In genomic region chr5:10564838-10565784, GRCh38 we compare ENCODE assay signal across 8 cellular contexts. TPM values are rescaled to one million over a fixed set of nuclear protein-coding genes. Genes with fewer than 3 reads are reported as not detected.
A peak's percentile ranks its signal among the peaks of the same experiment; 100 is the strongest.
DNase-seq lines count a peak whose midpoint lies in the region; ATAC-seq and TF ChIP-seq lines count a peak whose summit lies in the region.

No MANE protein-coding gene starts in this region.

- no peaks in the 10 kb centered on the region for H3K9me3 Mint-ChIP-seq in activated T-cell treated with anti-CD3 and anti-CD28 coated beads, Interleukin-2, amount 50 U/mL, for 4 hours

- peaks cover 15% of the 10 kb centered on the region for H3K4me1 Mint-ChIP-seq in activated T-cell treated with anti-CD3 and anti-CD28 coated beads, Interleukin-2, amount 50 U/mL, for 4 hours (ENCODE audit: low read depth)

- peak in 1 of 2 donors; percentile 2 for ATAC-seq in activated T-cell treated with anti-CD3 and anti-CD28 coated beads, Interleukin-2, amount 50 U/mL, for 4 hours
- ATAC-seq in HG03097 (IDR thresholded peaks at IDR 0.05; ENCODE audit: low FRiP score, unreplicated experiment) = no peak
- no peak for ATAC-seq in GM19351 (IDR thresholded peaks at IDR 0.05; ENCODE audit: unreplicated experiment)

- H3K9me3 ChIP-seq in A673 (ENCODE audit: low read depth, low read length, poor library complexity, severe bottlenecking) (no peaks in the 10 kb centered on the region), left ventricle myocardium inferior (replicated peaks) (no peaks in the 10 kb centered on the region), sigmoid colon (no peaks in the 10 kb centered on the region)

- peaks cover 6% of the 10 kb centered on the region for H3K27me3 Mint-ChIP-seq in activated T-cell treated with anti-CD3 and anti-CD28 coated beads, Interleukin-2, amount 50 U/mL, for 4 hours (ENCODE audit: low read depth)

- H3K4me1 ChIP-seq in A673 (ENCODE audit: insufficient read depth, low read length, poor library complexity, severe bottlenecking) (peaks cover 14% of the 10 kb centered on the region), left ventricle myocardium inferior (peaks cover 53% of the 10 kb centered on the region), sigmoid colon (peaks cover 0 to 50% (median 40%) of the 10 kb centered on the region in 4 donors)

- POLR2A ChIA-PET in A673 (lab: Charles Lee; ENCODE audit: low non-redundant PET) = no interaction called here

- H3K27me3 ChIP-seq in A673 (replicated peaks; ENCODE audit: insufficient read depth, low read depth, low read length, poor library complexity) (peaks cover 28% of the 10 kb centered on the region), H7 (ENCODE audit: control insufficient read depth, insufficient read depth, low read length) (peaks cover 55% of the 10 kb centered on the region), left ventricle myocardium inferior (ENCODE audit: low read depth) (no peaks in the 10 kb centered on the region), sigmoid colon (peaks cover 38 to 56% (median 42%) of the 10 kb centered on the region in 3 donors)

- H3K36me3 ChIP-seq in A673 (ENCODE audit: insufficient read depth, low read length, poor library complexity, severe bottlenecking) = no peaks in the 10 kb centered on the region
- no peaks in the 10 kb centered on the region; the same call in 1 of the 2 replicates for H3K36me3 ChIP-seq in H7 (replicated peaks; ENCODE audit: control insufficient read depth, insufficient read depth, low read length)
- no peaks in the 10 kb centered on the region for H3K36me3 ChIP-seq in left ventricle myocardium inferior
- no peaks in the 10 kb centered on the region for H3K36me3 ChIP-seq in sigmoid colon

- no TSS peak for BruUV-seq in A673 (replicated peaks; lab: Mats Ljungman, UMichigan)

- H3K27ac ChIP-seq in A673 (ENCODE audit: low read depth, low read length, poor library complexity, severe bottlenecking) (no peak overlapping the region), left ventricle myocardium inferior (replicated peaks) (peak overlapping the region; percentile 87), sigmoid colon (peak overlapping the region; percentile 51 to 73 (median 62))

- DNase-seq in A673 (ENCODE audit: low spot score) = no peak
- peak; percentile 79 for DNase-seq in H7
- DNase-seq in activated T-cell treated with anti-CD3 and anti-CD28 coated beads, Interleukin-2, amount 50 U/mL, for 4 hours = no peak
- peak; percentile 44 for DNase-seq in left ventricle myocardium inferior
- no peak for DNase-seq in sigmoid colon
- no peak for DNase-seq in NCI-H226

- intact Hi-C loops in A673 (cut with micrococcal nuclease; ENCODE audit: unreplicated experiment) = loop anchor here (10.0 kb wide), 1 partner anchor 160 kb away; no protein-coding TSS in a partner anchor
- intact Hi-C loops in left ventricle myocardium inferior (cut with micrococcal nuclease) = loop anchor here (10.0 kb wide), 1 partner anchor 100 kb away; no protein-coding TSS in a partner anchor
- intact Hi-C loops in sigmoid colon (cut with DNase I) = loop anchor here (5.0 kb wide), 1 partner anchor 62 kb away; no protein-coding TSS in a partner anchor

- TF ChIP-seq POLR2A in sigmoid colon (IDR thresholded peaks at IDR 0.05) = no peak

- H3K36me3 Mint-ChIP-seq in activated T-cell treated with anti-CD3 and anti-CD28 coated beads, Interleukin-2, amount 50 U/mL, for 4 hours (ENCODE audit: insufficient read depth) = no peaks in the 10 kb centered on the region

- WGBS in sigmoid colon, 2 donors = 3 to 5% methylated on average over 61 of the region's 61 CpGs

- H3K4me3 ChIP-seq in A673 (ENCODE audit: low read depth, low read length, poor library complexity, severe bottlenecking) = peak overlapping the region; percentile 74
- peak overlapping the region; percentile 73 for H3K4me3 ChIP-seq in H7 (ENCODE audit: insufficient read depth, low read depth, low read length)
- peak overlapping the region; percentile 92 for H3K4me3 ChIP-seq in left ventricle myocardium inferior
- peak overlapping the region; percentile 31 to 66 (median 54) for H3K4me3 ChIP-seq in sigmoid colon

- no peak for TF ChIP-seq EP300 in sigmoid colon (IDR thresholded peaks at IDR 0.05)

- CTCF ChIA-PET in A673 (lab: Charles Lee) = no interaction called here

- H3K4me3 Mint-ChIP-seq in activated T-cell treated with anti-CD3 and anti-CD28 coated beads, Interleukin-2, amount 50 U/mL, for 4 hours = peak overlapping the region; percentile 92

- no peak for TF ChIP-seq CTCF in A673 (conservative IDR thresholded peaks at IDR 0.05; ENCODE audit: low read depth, low read length)
- no peak for TF ChIP-seq CTCF in left ventricle myocardium inferior (IDR thresholded peaks at IDR 0.05; ENCODE audit: borderline replicate concordance)
- TF ChIP-seq CTCF in sigmoid colon (IDR thresholded peaks at IDR 0.05) = no peak

RNA-seq across cellular contexts. Expression of gene ANKRD33B, which starts 1.2 kb away (rescaled TPM):
- total RNA-seq in A673 (2021) (0.75 and 1.1 TPM in 2 replicates), left ventricle myocardium inferior (15.2 TPM), sigmoid colon (1 to 10 TPM; 2.7 to 4.6 (median 3.6) TPM)
- 1.1 and 1.6 TPM in 2 replicates for total RNA-seq in H7 (2014; rRNA removed; shearing (Covaris generic))
- 10 to 100 TPM in 1 of 3 donors, 1 to 10 TPM in 2; 7.7 to 20.2 (median 9.7) TPM for total RNA-seq in activated T-cell treated with anti-CD3 and anti-CD28 coated beads, Interleukin-2, amount 50 U/mL, for 4 hours
- polyA plus RNA-seq in sigmoid colon = 1 to 10 TPM in 2 of 3 donors, under 1 TPM in 1; 0.23 to 2.1 (median 1.2) TPM

Comparison
In these comparisons a context has a peak if more than half of its experiments do, and no peak if none do; other contexts are left out.
1. DNase-seq: peak in H7 (single experiment) and left ventricle myocardium inferior (single experiment); none in A673 (single experiment), activated T-cell treated with anti-CD3 and anti-CD28 coated beads, Interleukin-2, amount 50 U/mL, for 4 hours (single experiment), sigmoid colon (single experiment) and NCI-H226 (single experiment).
2. Peak in every context shown above with its lines, with median percentiles within 50 percentile points of each other: H3K4me3 ChIP-seq.